ENCODE assay signal across 35 cellular contexts in the genomic region with DNA sequence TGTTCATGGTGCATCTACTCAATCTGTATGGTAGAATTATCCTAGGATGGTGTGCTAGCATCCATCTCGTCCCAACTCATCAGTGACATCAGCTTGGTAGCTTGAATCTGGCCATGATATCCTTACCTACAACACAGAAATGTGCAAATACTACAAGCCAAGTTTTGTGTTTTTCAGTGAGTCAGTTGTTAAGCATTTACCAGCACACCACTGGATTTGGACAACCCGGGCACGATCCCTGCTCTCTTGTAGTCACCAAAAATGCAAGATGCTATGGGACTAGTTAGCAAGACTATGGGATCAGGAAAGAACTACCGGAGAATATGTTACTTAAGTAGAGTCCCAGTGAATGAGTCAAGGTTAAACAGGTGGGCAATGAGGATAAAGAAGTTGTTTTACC.
"Had no signal": no experiment of that assay in that cellular context is flagged by ENCODE, and none has a peak within 500 bp of the region (broad histone marks: within the 10 kb centered on the region; RNA-seq: fewer than 3 reads in every experiment).

No MANE protein-coding gene starts in this region.

- H3K4me3 Mint-ChIP-seq: activated CD4-positive, alpha-beta memory T cell treated with anti-CD3 and anti-CD28 coated beads, Interleukin-2, amount 10 ng/mL, durations not matched to agents 7 days and 5 days; activated CD4-positive, alpha-beta T cell treated with anti-CD3 and anti-CD28 coated beads for 36 hours; activated CD4-positive, alpha-beta T cell treated with anti-CD3 and anti-CD28 coated beads, Interleukin-2, amount 10 ng/mL, durations not matched to agents 7 days and 5 days; activated CD8-positive, alpha-beta memory T cell treated with anti-CD3 and anti-CD28 coated beads, Interleukin-2, amount 10 ng/mL, durations not matched to agents 7 days and 5 days; activated CD8-positive, alpha-beta T cell treated with anti-CD3 and anti-CD28 coated beads, Interleukin-2, amount 10 ng/mL, durations not matched to agents 7 days and 5 days; activated naive CD4-positive, alpha-beta T cell treated with anti-CD3 and anti-CD28 coated beads, Interleukin-2, amount 10 ng/mL, durations not matched to agents 7 days and 5 days; activated naive CD4-positive, alpha-beta T cell treated with anti-CD3 and anti-CD28 coated beads, Interleukin-2, amount 50 U/mL, for 24 hours; activated naive CD8-positive, alpha-beta T cell; activated naive CD8-positive, alpha-beta T cell treated with anti-CD3 and anti-CD28 coated beads, Interleukin-2, amount 10 ng/mL, durations not matched to agents 7 days and 5 days; activated naive CD8-positive, alpha-beta T cell treated with anti-CD3 and anti-CD28 coated beads, Interleukin-2, amount 50 U/mL, for 24 hours; activated T-cell treated with anti-CD3 and anti-CD28 coated beads, Interleukin-2, amount 50 U/mL, for 24 hours; brain; T-helper 1 cell treated with Interleukin-12 subunit alpha and Interleukin-12 subunit beta and Interleukin-4 antibody, amounts not matched to agents 30 μg/mL and 1 μg/mL, for 36 hours; T-helper 2 cell treated with Interferon-gamma antibody and Interleukin-4, amounts not matched to agents 5 μg/mL and 100 μg/mL, for 36 hours had no signal

- H3K4me1 ChIP-seq: ascending aorta had no signal

- DNase-seq: activated CD4-positive, alpha-beta memory T cell treated with anti-CD3 and anti-CD28 coated beads, Interleukin-2, amount 10 ng/mL, durations not matched to agents 7 days and 5 days; activated CD4-positive, alpha-beta T cell treated with anti-CD3 and anti-CD28 coated beads for 1 hour; activated CD4-positive, alpha-beta T cell treated with anti-CD3 and anti-CD28 coated beads for 36 hours; activated CD4-positive, alpha-beta T cell treated with anti-CD3 and anti-CD28 coated beads for 48 hours; activated CD4-positive, alpha-beta T cell treated with anti-CD3 and anti-CD28 coated beads, Interleukin-2, amount 10 ng/mL, durations not matched to agents 7 days and 5 days; activated CD4-positive, alpha-beta T cell treated with anti-CD3 and anti-CD28 coated beads, Interleukin-2, amount 50 U/mL, for 48 hours; activated CD4-positive, CD25-positive, alpha-beta regulatory T cell; activated CD8-positive, alpha-beta memory T cell treated with anti-CD3 and anti-CD28 coated beads for 24 hours; activated CD8-positive, alpha-beta memory T cell treated with anti-CD3 and anti-CD28 coated beads, Interleukin-2, amount 10 ng/mL, durations not matched to agents 7 days and 5 days; activated CD8-positive, alpha-beta memory T cell treated with anti-CD3 and anti-CD28 coated beads, Interleukin-2, amount 50 U/mL, for 48 hours; activated CD8-positive, alpha-beta T cell treated with anti-CD3 and anti-CD28 coated beads, Interleukin-2, amount 10 ng/mL, durations not matched to agents 7 days and 5 days; activated effector memory CD4-positive, alpha-beta T cell treated with Interleukin-2 at 50 U/mL for 16 hours; activated gamma-delta T cell; activated naive CD4-positive, alpha-beta T cell treated with anti-CD3 and anti-CD28 coated beads, Interleukin-2, amount 10 ng/mL, durations not matched to agents 7 days and 5 days; activated naive CD4-positive, alpha-beta T cell treated with Interleukin-2 at 50 U/mL for 16 hours; activated naive CD8-positive, alpha-beta T cell treated with anti-CD3 and anti-CD28 coated beads, Interleukin-2, amount 10 ng/mL, durations not matched to agents 7 days and 5 days; activated naive CD8-positive, alpha-beta T cell treated with anti-CD3 and anti-CD28 coated beads, Interleukin-2, amount 50 U/mL, for 24 hours; activated T-cell treated with anti-CD3 and anti-CD28 coated beads, Interleukin-2, amount 50 U/mL, for 24 hours; activated T-cell treated with anti-CD3 and anti-CD28 coated beads, Interleukin-2, amount 50 U/mL, for 48 hours; amygdala; anterior cingulate cortex; central memory CD4-positive, alpha-beta T cell; T-helper 1 cell; T-helper 2 cell; T-helper 9 cell had no signal

- H3K36me3 Mint-ChIP-seq: activated naive CD4-positive, alpha-beta T cell treated with anti-CD3 and anti-CD28 coated beads, Interleukin-2, amount 10 ng/mL, durations not matched to agents 7 days and 5 days; activated naive CD4-positive, alpha-beta T cell treated with anti-CD3 and anti-CD28 coated beads, Interleukin-2, amount 50 U/mL, for 24 hours; activated naive CD8-positive, alpha-beta T cell; activated naive CD8-positive, alpha-beta T cell treated with anti-CD3 and anti-CD28 coated beads, Interleukin-2, amount 10 ng/mL, durations not matched to agents 7 days and 5 days; brain had no signal

- H3K9me3 Mint-ChIP-seq: activated CD4-positive, alpha-beta memory T cell treated with anti-CD3 and anti-CD28 coated beads, Interleukin-2, amount 10 ng/mL, durations not matched to agents 7 days and 5 days; activated naive CD4-positive, alpha-beta T cell treated with anti-CD3 and anti-CD28 coated beads, Interleukin-2, amount 50 U/mL, for 24 hours; activated naive CD8-positive, alpha-beta T cell treated with anti-CD3 and anti-CD28 coated beads, Interleukin-2, amount 50 U/mL, for 24 hours; activated T-cell treated with anti-CD3 and anti-CD28 coated beads, Interleukin-2, amount 50 U/mL, for 24 hours; activated T-helper 2 cell treated with anti-CD3 and anti-CD28 coated beads, Interferon-gamma antibody, Interleukin-2, Interleukin-4, amounts not matched to agents 10 μg/mL and 5 μg/mL and 100 μg/mL, durations not matched to agents 14 hours and 24 hours and 36 hours; T-helper 2 cell treated with Interferon-gamma antibody and Interleukin-4, amounts not matched to agents 5 μg/mL and 100 μg/mL, for 36 hours had no signal

- H3K27me3 ChIP-seq: ascending aorta had no signal

- H3K27me3 Mint-ChIP-seq: activated CD4-positive, alpha-beta memory T cell treated with anti-CD3 and anti-CD28 coated beads, Interleukin-2, amount 10 ng/mL, durations not matched to agents 7 days and 5 days; activated CD4-positive, alpha-beta T cell treated with anti-CD3 and anti-CD28 coated beads, Interleukin-2, amount 10 ng/mL, durations not matched to agents 7 days and 5 days; activated CD8-positive, alpha-beta memory T cell treated with anti-CD3 and anti-CD28 coated beads, Interleukin-2, amount 10 ng/mL, durations not matched to agents 7 days and 5 days; activated naive CD8-positive, alpha-beta T cell treated with anti-CD3 and anti-CD28 coated beads, Interleukin-2, amount 10 ng/mL, durations not matched to agents 7 days and 5 days; activated naive CD8-positive, alpha-beta T cell treated with anti-CD3 and anti-CD28 coated beads, Interleukin-2, amount 50 U/mL, for 24 hours had no signal

- FAIRE-seq: TTC549 had no signal

- H3K4me1 Mint-ChIP-seq: activated CD4-positive, alpha-beta memory T cell treated with anti-CD3 and anti-CD28 coated beads, Interleukin-2, amount 10 ng/mL, durations not matched to agents 7 days and 5 days; activated CD4-positive, alpha-beta T cell treated with anti-CD3 and anti-CD28 coated beads for 36 hours; activated CD4-positive, alpha-beta T cell treated with anti-CD3 and anti-CD28 coated beads, Interleukin-2, amount 10 ng/mL, durations not matched to agents 7 days and 5 days; activated CD8-positive, alpha-beta memory T cell treated with anti-CD3 and anti-CD28 coated beads, Interleukin-2, amount 10 ng/mL, durations not matched to agents 7 days and 5 days; activated naive CD4-positive, alpha-beta T cell treated with anti-CD3 and anti-CD28 coated beads, Interleukin-2, amount 10 ng/mL, durations not matched to agents 7 days and 5 days; activated naive CD4-positive, alpha-beta T cell treated with anti-CD3 and anti-CD28 coated beads, Interleukin-2, amount 50 U/mL, for 24 hours; activated naive CD8-positive, alpha-beta T cell treated with anti-CD3 and anti-CD28 coated beads, Interleukin-2, amount 10 ng/mL, durations not matched to agents 7 days and 5 days; activated naive CD8-positive, alpha-beta T cell treated with anti-CD3 and anti-CD28 coated beads, Interleukin-2, amount 50 U/mL, for 24 hours had no signal

- H3K9me3 ChIP-seq: ascending aorta had no signal

- ATAC-seq: activated CD4-positive, alpha-beta T cell treated with anti-CD3 and anti-CD28 coated beads for 36 hours; activated CD4-positive, CD25-positive, alpha-beta regulatory T cell treated with anti-CD3 and anti-CD28 coated beads, Interleukin-2, amount 50 U/mL, for 24 hours; activated CD8-positive, alpha-beta memory T cell treated with anti-CD3 and anti-CD28 coated beads, Interleukin-2, amount 10 ng/mL, durations not matched to agents 7 days and 5 days; activated CD8-positive, alpha-beta T cell treated with anti-CD3 and anti-CD28 coated beads, Interleukin-2, amount 10 ng/mL, durations not matched to agents 7 days and 5 days; activated naive CD8-positive, alpha-beta T cell treated with anti-CD3 and anti-CD28 coated beads, Interleukin-2, amount 50 U/mL, for 24 hours had no signal

- H3K36me3 ChIP-seq: ascending aorta had no signal

- H3K27ac Mint-ChIP-seq: activated CD4-positive, alpha-beta memory T cell treated with anti-CD3 and anti-CD28 coated beads, Interleukin-2, amount 10 ng/mL, durations not matched to agents 7 days and 5 days; activated CD4-positive, alpha-beta T cell treated with anti-CD3 and anti-CD28 coated beads for 36 hours; activated CD4-positive, alpha-beta T cell treated with anti-CD3 and anti-CD28 coated beads, Interleukin-2, amount 10 ng/mL, durations not matched to agents 7 days and 5 days; activated CD8-positive, alpha-beta memory T cell treated with anti-CD3 and anti-CD28 coated beads, Interleukin-2, amount 10 ng/mL, durations not matched to agents 7 days and 5 days; activated CD8-positive, alpha-beta T cell treated with anti-CD3 and anti-CD28 coated beads, Interleukin-2, amount 10 ng/mL, durations not matched to agents 7 days and 5 days; activated naive CD4-positive, alpha-beta T cell treated with anti-CD3 and anti-CD28 coated beads, Interleukin-2, amount 10 ng/mL, durations not matched to agents 7 days and 5 days; activated naive CD4-positive, alpha-beta T cell treated with anti-CD3 and anti-CD28 coated beads, Interleukin-2, amount 50 U/mL, for 24 hours; activated naive CD8-positive, alpha-beta T cell; activated naive CD8-positive, alpha-beta T cell treated with anti-CD3 and anti-CD28 coated beads, Interleukin-2, amount 10 ng/mL, durations not matched to agents 7 days and 5 days; activated naive CD8-positive, alpha-beta T cell treated with anti-CD3 and anti-CD28 coated beads, Interleukin-2, amount 50 U/mL, for 24 hours; activated T-cell treated with anti-CD3 and anti-CD28 coated beads, Interleukin-2, amount 50 U/mL, for 24 hours; activated T-helper 2 cell treated with anti-CD3 and anti-CD28 coated beads, Interferon-gamma antibody, Interleukin-2, Interleukin-4, amounts not matched to agents 10 μg/mL and 5 μg/mL and 100 μg/mL, durations not matched to agents 14 hours and 24 hours and 36 hours; brain; T-helper 1 cell treated with Interleukin-12 subunit alpha and Interleukin-12 subunit beta and Interleukin-4 antibody, amounts not matched to agents 30 μg/mL and 1 μg/mL, for 36 hours; T-helper 2 cell treated with Interferon-gamma antibody and Interleukin-4, amounts not matched to agents 5 μg/mL and 100 μg/mL, for 36 hours had no signal

- H3K27ac ChIP-seq: ascending aorta, VCaP had no signal

- H3K4me3 ChIP-seq: ascending aorta had no signal
